ENCODE assay signal across 32 cellular contexts in genomic region chr6:107267006-107267405, GRCh38.
"Had no signal": no experiment of that assay in that cellular context is flagged by ENCODE, and none has a peak within 500 bp of the region (broad histone marks: within the 10 kb centered on the region; RNA-seq: fewer than 3 reads in every experiment).

No MANE protein-coding gene starts in this region.

- H3K4me1 Mint-ChIP-seq: activated naive CD4-positive, alpha-beta T cell treated with anti-CD3 and anti-CD28 coated beads, Interleukin-2, amount 10 ng/mL, durations not matched to agents 7 days and 5 days had no signal

- H3K36me3 Mint-ChIP-seq: activated naive CD4-positive, alpha-beta T cell treated with anti-CD3 and anti-CD28 coated beads, Interleukin-2, amount 10 ng/mL, durations not matched to agents 7 days and 5 days had no signal

- ATAC-seq: activated naive CD8-positive, alpha-beta T cell treated with anti-CD3 and anti-CD28 coated beads, Interleukin-2, amount 50 U/mL, for 24 hours; activated T-cell treated with anti-CD3 and anti-CD28 coated beads, Interleukin-2, amount 50 U/mL, for 4 hours had no signal

- H3K27ac Mint-ChIP-seq: activated B cell treated with CpG ODN at 0.5 μM for 24 hours; activated CD4-positive, alpha-beta memory T cell treated with anti-CD3 and anti-CD28 coated beads for 36 hours; activated naive CD4-positive, alpha-beta T cell treated with anti-CD3 and anti-CD28 coated beads, Interleukin-2, amount 10 ng/mL, durations not matched to agents 7 days and 5 days; activated naive CD8-positive, alpha-beta T cell; activated naive CD8-positive, alpha-beta T cell treated with anti-CD3 and anti-CD28 coated beads, Interleukin-2, amount 50 U/mL, for 24 hours; activated T-helper 1 cell treated with anti-CD3 and anti-CD28 coated beads, Interleukin-12 subunit alpha, Interleukin-12 subunit beta, Interleukin-2, Interleukin-4 antibody, amounts not matched to agents 30 ng/mL and 10 ng/mL and 1 ng/mL, durations not matched to agents 14 hours and 24 hours and 36 hours; T-helper 1 cell treated with Interleukin-12 subunit alpha and Interleukin-12 subunit beta and Interleukin-4 antibody, amounts not matched to agents 30 μg/mL and 1 μg/mL, for 36 hours; T-helper 2 cell treated with Interferon-gamma antibody and Interleukin-4, amounts not matched to agents 5 μg/mL and 100 μg/mL, for 36 hours had no signal

- H3K4me3 ChIP-seq: SJCRH30 had no signal

- H3K27ac ChIP-seq: SJCRH30 had no signal

- H3K4me1 ChIP-seq: SJCRH30 had no signal

- H3K4me3 Mint-ChIP-seq: activated B cell treated with CpG ODN at 0.5 μM for 24 hours; activated CD4-positive, alpha-beta memory T cell treated with anti-CD3 and anti-CD28 coated beads for 36 hours; activated naive CD4-positive, alpha-beta T cell treated with anti-CD3 and anti-CD28 coated beads, Interleukin-2, amount 10 ng/mL, durations not matched to agents 7 days and 5 days; activated naive CD8-positive, alpha-beta T cell; activated naive CD8-positive, alpha-beta T cell treated with anti-CD3 and anti-CD28 coated beads, Interleukin-2, amount 50 U/mL, for 24 hours; activated T-cell treated with anti-CD3 and anti-CD28 coated beads, Interleukin-2, amount 50 U/mL, for 4 hours; activated T-helper 1 cell treated with anti-CD3 and anti-CD28 coated beads, Interleukin-12 subunit alpha, Interleukin-12 subunit beta, Interleukin-2, Interleukin-4 antibody, amounts not matched to agents 30 ng/mL and 10 ng/mL and 1 ng/mL, durations not matched to agents 14 hours and 24 hours and 36 hours; T-helper 1 cell treated with Interleukin-12 subunit alpha and Interleukin-12 subunit beta and Interleukin-4 antibody, amounts not matched to agents 30 μg/mL and 1 μg/mL, for 36 hours; T-helper 2 cell treated with Interferon-gamma antibody and Interleukin-4, amounts not matched to agents 5 μg/mL and 100 μg/mL, for 36 hours had no signal

- H3K27me3 ChIP-seq: SJCRH30 had no signal

- H3K9me3 ChIP-seq: SJCRH30, SK-N-SH had no signal

- H3K36me3 ChIP-seq: SJCRH30 had no signal

- H3K27me3 Mint-ChIP-seq: activated B cell treated with CpG ODN at 0.5 μM for 24 hours; activated CD4-positive, alpha-beta memory T cell treated with anti-CD3 and anti-CD28 coated beads for 36 hours; activated naive CD4-positive, alpha-beta T cell treated with anti-CD3 and anti-CD28 coated beads, Interleukin-2, amount 10 ng/mL, durations not matched to agents 7 days and 5 days; activated naive CD8-positive, alpha-beta T cell; activated naive CD8-positive, alpha-beta T cell treated with anti-CD3 and anti-CD28 coated beads, Interleukin-2, amount 50 U/mL, for 24 hours; brain had no signal

- H3K9me3 Mint-ChIP-seq: activated B cell treated with CpG ODN at 0.5 μM for 24 hours; activated CD4-positive, alpha-beta memory T cell treated with anti-CD3 and anti-CD28 coated beads for 36 hours; activated naive CD4-positive, alpha-beta T cell treated with anti-CD3 and anti-CD28 coated beads, Interleukin-2, amount 10 ng/mL, durations not matched to agents 7 days and 5 days; activated naive CD8-positive, alpha-beta T cell treated with anti-CD3 and anti-CD28 coated beads, Interleukin-2, amount 50 U/mL, for 24 hours; activated T-cell treated with anti-CD3 and anti-CD28 coated beads, Interleukin-2, amount 50 U/mL, for 4 hours; activated T-helper 1 cell treated with anti-CD3 and anti-CD28 coated beads, Interleukin-12 subunit alpha, Interleukin-12 subunit beta, Interleukin-2, Interleukin-4 antibody, amounts not matched to agents 30 ng/mL and 10 ng/mL and 1 ng/mL, durations not matched to agents 14 hours and 24 hours and 36 hours; T-helper 1 cell treated with Interleukin-12 subunit alpha and Interleukin-12 subunit beta and Interleukin-4 antibody, amounts not matched to agents 30 μg/mL and 1 μg/mL, for 36 hours; T-helper 2 cell treated with Interferon-gamma antibody and Interleukin-4, amounts not matched to agents 5 μg/mL and 100 μg/mL, for 36 hours had no signal

- DNase-seq: activated B cell treated with CpG ODN at 0.5 μM for 24 hours; activated CD4-positive, alpha-beta memory T cell treated with anti-CD3 and anti-CD28 coated beads for 36 hours; activated CD4-positive, alpha-beta T cell treated with anti-CD3 and anti-CD28 coated beads for 4 hours; activated CD4-positive, alpha-beta T cell treated with anti-CD3 and anti-CD28 coated beads, Interleukin-2, amount 50 U/mL, for 1 hour; activated CD4-positive, CD25-positive, alpha-beta regulatory T cell treated with anti-CD3 and anti-CD28 coated beads, Interleukin-2, amount 50 U/mL, for 72 hours; activated CD8-positive, alpha-beta memory T cell treated with anti-CD3 and anti-CD28 coated beads, Interleukin-2, amount 50 U/mL, for 4 hours; activated gamma-delta T cell treated with Interleukin-2 at 50 U/mL for 16 hours; activated naive CD4-positive, alpha-beta T cell treated with anti-CD3 and anti-CD28 coated beads, Interleukin-2, amount 10 ng/mL, durations not matched to agents 7 days and 5 days; activated naive CD8-positive, alpha-beta T cell treated with anti-CD3 and anti-CD28 coated beads, Interleukin-2, amount 50 U/mL, for 24 hours; activated T-cell treated with anti-CD3 and anti-CD28 coated beads for 4 hours; activated T-cell treated with anti-CD3 and anti-CD28 coated beads, Interleukin-2, amount 50 U/mL, for 4 hours; anterior cingulate cortex; caudate nucleus; cerebellar nuclear complex; KG1; MM.1S; NCI-H1105; NCI-H1436; NCI-H1694 treated with DMSO at 0.1 percent for 48 hours; NCI-H2029; NCI-H345; NCI-H524 treated with DMSO at 0.1 percent for 48 hours; NK-92 treated with Interleukin-12 subunit alpha and Interleukin-12 subunit beta, amount 100 ng/mL, for 24 hours; OCI-M1; Right ventricle myocardium superior; SJCRH30; SK-N-SH had no signal
